In genomic region chr3:81929697-81930096, GRCh38 we compare ENCODE assay signal across 20 cellular contexts.
"Had no signal": no experiment of that assay in that cellular context is flagged by ENCODE, and none has a peak within 500 bp of the region (broad histone marks: within the 10 kb centered on the region; RNA-seq: fewer than 3 reads in every experiment).

No MANE protein-coding gene starts in this region.

- H3K9me3 Mint-ChIP-seq: activated CD4-positive, alpha-beta memory T cell treated with anti-CD3 and anti-CD28 coated beads, Interleukin-2, amount 10 ng/mL, durations not matched to agents 7 days and 5 days; activated CD4-positive, alpha-beta T cell treated with anti-CD3 and anti-CD28 coated beads, Interleukin-2, amount 10 ng/mL, durations not matched to agents 24 days and 14 days; activated naive CD8-positive, alpha-beta T cell treated with anti-CD3 and anti-CD28 coated beads, Interleukin-2, amount 50 U/mL, for 24 hours; naive B cell had no signal

- H3K27ac ChIP-seq: body of pancreas, lower lobe of right lung, right lobe of liver, skin epidermis, tibial nerve, VCaP had no signal

- H3K9me3 ChIP-seq: body of pancreas, lower lobe of right lung, right lobe of liver, tibial nerve had no signal

- H3K4me3 Mint-ChIP-seq: activated CD4-positive, alpha-beta memory T cell treated with anti-CD3 and anti-CD28 coated beads, Interleukin-2, amount 10 ng/mL, durations not matched to agents 7 days and 5 days; activated CD4-positive, alpha-beta T cell treated with anti-CD3 and anti-CD28 coated beads, Interleukin-2, amount 10 ng/mL, durations not matched to agents 24 days and 14 days; activated naive CD8-positive, alpha-beta T cell treated with anti-CD3 and anti-CD28 coated beads, Interleukin-2, amount 50 U/mL, for 24 hours; naive B cell; stimulated activated naive CD8-positive, alpha-beta T cell treated with anti-CD3 and anti-CD28 coated beads, Interleukin-15, Interleukin-2, amounts not matched to agents 100 ng/mL and 50 ng/mL, for 24 hours had no signal

- H3K27ac Mint-ChIP-seq: activated CD4-positive, alpha-beta memory T cell treated with anti-CD3 and anti-CD28 coated beads, Interleukin-2, amount 10 ng/mL, durations not matched to agents 7 days and 5 days; activated CD4-positive, alpha-beta T cell treated with anti-CD3 and anti-CD28 coated beads, Interleukin-2, amount 10 ng/mL, durations not matched to agents 24 days and 14 days; activated naive CD8-positive, alpha-beta T cell treated with anti-CD3 and anti-CD28 coated beads, Interleukin-2, amount 50 U/mL, for 24 hours; stimulated activated naive CD8-positive, alpha-beta T cell treated with anti-CD3 and anti-CD28 coated beads, Interleukin-15, Interleukin-2, amounts not matched to agents 100 ng/mL and 50 ng/mL, for 24 hours had no signal

- H3K4me3 ChIP-seq: body of pancreas, lower lobe of right lung, right lobe of liver, skin epidermis, tibial nerve had no signal

- H3K36me3 Mint-ChIP-seq: naive B cell had no signal

- H3K36me3 ChIP-seq: lower lobe of right lung, right lobe of liver, tibial nerve had no signal

- H3K27me3 ChIP-seq: body of pancreas, right lobe of liver, tibial nerve had no signal

- DNase-seq: activated CD4-positive, alpha-beta memory T cell treated with anti-CD3 and anti-CD28 coated beads, Interleukin-2, amount 10 ng/mL, durations not matched to agents 7 days and 5 days; activated CD4-positive, alpha-beta T cell treated with anti-CD3 and anti-CD28 coated beads, Interleukin-2, amount 10 ng/mL, durations not matched to agents 24 days and 14 days; activated effector memory CD4-positive, alpha-beta T cell treated with anti-CD3 and anti-CD28 coated beads, Interleukin-2, amount 50 U/mL, for 16 hours; activated naive CD4-positive, alpha-beta T cell treated with anti-CD3 and anti-CD28 coated beads, Interleukin-2, amount 50 U/mL, for 16 hours; activated naive CD8-positive, alpha-beta T cell treated with anti-CD3 and anti-CD28 coated beads, Interleukin-2, amount 50 U/mL, for 24 hours; effector CD4-positive, alpha-beta T cell; foreskin fibroblast; kidney; lower lobe of right lung; mesendoderm; naive B cell; nucleus accumbens; right lobe of liver; stimulated activated CD4-positive, alpha-beta T cell treated with anti-CD3 and anti-CD28 coated beads, Interleukin-1b, Interleukin-23, amount 100 ng/mL, for 48 hours; substantia nigra had no signal

- H3K27me3 Mint-ChIP-seq: activated CD4-positive, alpha-beta memory T cell treated with anti-CD3 and anti-CD28 coated beads, Interleukin-2, amount 10 ng/mL, durations not matched to agents 7 days and 5 days; activated CD4-positive, alpha-beta T cell treated with anti-CD3 and anti-CD28 coated beads, Interleukin-2, amount 10 ng/mL, durations not matched to agents 24 days and 14 days; naive B cell had no signal

- H3K4me1 ChIP-seq: body of pancreas, lower lobe of right lung, right lobe of liver, tibial nerve had no signal

- H3K4me1 Mint-ChIP-seq: activated CD4-positive, alpha-beta memory T cell treated with anti-CD3 and anti-CD28 coated beads, Interleukin-2, amount 10 ng/mL, durations not matched to agents 7 days and 5 days; activated CD4-positive, alpha-beta T cell treated with anti-CD3 and anti-CD28 coated beads, Interleukin-2, amount 10 ng/mL, durations not matched to agents 24 days and 14 days; activated naive CD8-positive, alpha-beta T cell treated with anti-CD3 and anti-CD28 coated beads, Interleukin-2, amount 50 U/mL, for 24 hours; naive B cell had no signal
